ENCODE assay signal across 21 cellular contexts in genomic region chr5:154086641-154087040, GRCh38. TPM values are rescaled to one million over a fixed set of nuclear protein-coding genes. Genes with fewer than 3 reads are reported as not detected.
DNase-seq lines count a peak whose midpoint lies in the region; ATAC-seq and TF ChIP-seq lines count a peak whose summit lies in the region.
"Had no signal": no experiment of that assay in that cellular context is flagged by ENCODE, and none has a peak within 500 bp of the region (broad histone marks: within the 10 kb centered on the region; RNA-seq: fewer than 3 reads in every experiment).

No MANE protein-coding gene starts in this region.

- H3K4me3 ChIP-seq in right lobe of liver = no peak overlapping the region
- H3K4me3 ChIP-seq: upper lobe of left lung had no signal

- H3K9me3 ChIP-seq in right lobe of liver = no peaks in the 10 kb centered on the region
- H3K9me3 ChIP-seq: upper lobe of left lung had no signal

- ATAC-seq in left ventricle myocardium superior (peak; percentile 77), right lobe of liver (no peak), GM18868 (IDR thresholded peaks at IDR 0.05; ENCODE audit: unreplicated experiment) (no peak)
- ATAC-seq: activated CD8-positive, alpha-beta T cell treated with anti-CD3 and anti-CD28 coated beads for 36 hours; natural killer cell had no signal

- intact Hi-C loops in left ventricle myocardium superior (cut with micrococcal nuclease) = no loop called here
- intact Hi-C loops in right lobe of liver (cut with DNase I) = loop anchor here in 1 of 2 donors (10.0 kb wide), 1 partner anchor 98 kb away; no protein-coding TSS in a partner anchor

- H3K27ac ChIP-seq in 22Rv1 (peak overlapping the region; percentile 93), right lobe of liver (no peak overlapping the region)
- H3K27ac ChIP-seq: upper lobe of left lung had no signal

- 73% methylated on average over 4 of the region's 4 CpGs for WGBS in right lobe of liver (ENCODE audit: insufficient coverage, low coverage, low lambda C conversion rate, missing lambda C conversion rate)

- peak; percentile 52 for DNase-seq in GM03348 (ENCODE audit: low spot score)
- peak; percentile 5 for DNase-seq in RPMI7951 (ENCODE audit: low read depth)
- DNase-seq in left ventricle myocardium superior = peak; percentile 37
- DNase-seq in right lobe of liver = no peak
- DNase-seq in H4 (ENCODE audit: low spot score) = no peak
- DNase-seq in NCI-H774 (lab: John Stamatoyannopoulos, UW) = no peak
- DNase-seq: activated CD4-positive, CD25-positive, alpha-beta regulatory T cell treated with anti-CD3 and anti-CD28 coated beads, Interleukin-2, amount 50 U/mL, for 72 hours; activated CD8-positive, alpha-beta T cell treated with anti-CD3 and anti-CD28 coated beads for 36 hours; activated gamma-delta T cell; activated T-cell treated with anti-CD3 and anti-CD28 coated beads for 4 hours; cortex of kidney; GDM1; left cardiac atrium; natural killer cell; NCI-H1092 treated with DMSO at 0.1 percent for 48 hours; NCI-H2081 treated with DMSO at 0.1 percent for 48 hours; NCI-H526 treated with DMSO at 0.1 percent for 48 hours; SHP77; upper lobe of left lung had no signal

- no peaks in the 10 kb centered on the region for H3K27me3 ChIP-seq in right lobe of liver
- H3K27me3 ChIP-seq: upper lobe of left lung had no signal

- TF ChIP-seq CTCF in 22Rv1 (IDR thresholded peaks at IDR 0.05) (no peak), right lobe of liver (IDR thresholded peaks at IDR 0.05) (no peak)

- H3K36me3 ChIP-seq in right lobe of liver = no peaks in the 10 kb centered on the region
- H3K36me3 ChIP-seq: upper lobe of left lung had no signal

- no peak for TF ChIP-seq POLR2A in right lobe of liver (IDR thresholded peaks at IDR 0.05)

- H3K4me1 ChIP-seq in right lobe of liver = no peaks in the 10 kb centered on the region
- H3K4me1 ChIP-seq: upper lobe of left lung had no signal

RNA-seq across cellular contexts. Expression of gene MFAP3, which starts 47.9 kb away (rescaled TPM):
- total RNA-seq in RPMI7951 (2014; rRNA removed; shearing (Covaris generic)) = 51.1 and 58.9 TPM in 2 replicates
- 26.7 TPM for total RNA-seq in left ventricle myocardium superior
- 10 to 100 TPM; 14.8 to 29.8 (median 16.1) TPM for total RNA-seq in right lobe of liver
- 56.8 and 61.2 TPM in 2 replicates for total RNA-seq in H4 (2014; rRNA removed; shearing (Covaris generic))

RNA-seq across cellular contexts. Expression of gene FAM114A2, which starts 47.9 kb away (rescaled TPM):
- 15.2 and 17.4 TPM in 2 replicates for total RNA-seq in RPMI7951 (2014; rRNA removed; shearing (Covaris generic))
- total RNA-seq in left ventricle myocardium superior (36.3 TPM), right lobe of liver (10 to 100 TPM in 4 of 6 experiments, 1 to 10 TPM in 2; 5.0 to 20.2 (median 15.5) TPM)
- 14.6 and 28.9 TPM in 2 replicates for total RNA-seq in H4 (2014; rRNA removed; shearing (Covaris generic))

Comparison
In these comparisons a context has a peak if more than half of its experiments do, and no peak if none do; other contexts are left out.
1. DNase-seq: peak in GM03348 (single experiment), RPMI7951 (single experiment) and left ventricle myocardium superior (single experiment); none in right lobe of liver (0 of 3), H4 (single experiment) and NCI-H774 (single experiment).